In the genomic region with DNA sequence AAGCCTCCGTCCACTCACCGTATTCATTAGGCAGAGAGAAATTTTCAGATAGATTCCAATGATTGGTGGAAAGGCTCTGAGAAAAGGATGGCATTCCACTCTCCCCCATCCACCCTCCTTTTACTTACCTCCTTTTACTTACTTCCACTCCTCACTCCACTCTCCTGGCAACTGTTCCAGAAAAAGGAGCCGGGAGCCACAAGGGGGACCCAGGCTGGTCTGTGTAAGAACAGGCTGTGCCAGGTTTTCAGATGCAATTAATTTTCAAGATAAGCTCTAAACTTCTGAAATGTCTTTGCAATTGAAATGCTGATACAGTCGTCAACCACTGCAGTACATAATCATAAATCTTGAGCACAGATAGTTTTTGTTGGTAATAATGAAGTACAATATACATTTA, we compare ENCODE assay signal across 18 cellular contexts.
DNase-seq lines count a peak whose midpoint lies in the region; ATAC-seq, FAIRE-seq and TF ChIP-seq lines count a peak whose summit lies in the region.
"Had no signal": no experiment of that assay in that cellular context is flagged by ENCODE, and none has a peak within 500 bp of the region (broad histone marks: within the 10 kb centered on the region; RNA-seq: fewer than 3 reads in every experiment).

No MANE protein-coding gene starts in this region.

- peak; percentile 70 to 74; a peak in 4 of 6 replicates for ATAC-seq in A549
- ATAC-seq in GM19467 (IDR thresholded peaks at IDR 0.05; ENCODE audit: unreplicated experiment): no peak
- no peak for ATAC-seq in HG02642 (IDR thresholded peaks at IDR 0.05; ENCODE audit: poor library complexity, unreplicated experiment)
- ATAC-seq in GM19452 (IDR thresholded peaks at IDR 0.05; ENCODE audit: unreplicated experiment): no peak
- ATAC-seq: activated CD8-positive, alpha-beta T cell treated with anti-CD3 and anti-CD28 coated beads, Interleukin-2, amount 10 ng/mL, durations not matched to agents 7 days and 5 days; gastrocnemius medialis had no signal

- no peak for TF ChIP-seq POLR2A in A549 (IDR thresholded peaks at IDR 0.05; ENCODE audit: low read length)

- H3K4me1 ChIP-seq in A549: no peaks in the 10 kb centered on the region

- no peak overlapping the region for H3K4me2 ChIP-seq in A549

- no peak for TF ChIP-seq CTCF in A549 (IDR thresholded peaks at IDR 0.05)

- H3K4me3 ChIP-seq in A549: no peak overlapping the region
- H3K4me3 ChIP-seq: gastrocnemius medialis, tibial nerve had no signal

- TF ChIP-seq EP300 in A549 (IDR thresholded peaks at IDR 0.05): no peak

- DNase-seq in A549 (ENCODE audit: low read depth in 1 of 2, low spot score in 1 of 2) (peak in 1 of 2 experiments; percentile 17), ELF-1 (ENCODE audit: low read depth, low spot score) (peak; percentile 7), SK-N-DZ (ENCODE audit: low spot score) (peak; percentile 32), iPS-NIHi11 (ENCODE audit: low spot score) (peak; percentile 16), NCI-H2227 (lab: John Stamatoyannopoulos, UW; ENCODE audit: unreplicated experiment) (no peak)
- DNase-seq: activated CD8-positive, alpha-beta T cell treated with anti-CD3 and anti-CD28 coated beads, Interleukin-2, amount 10 ng/mL, durations not matched to agents 7 days and 5 days; activated effector memory CD4-positive, alpha-beta T cell treated with anti-CD3 and anti-CD28 coated beads, Interleukin-2, amount 50 U/mL, for 16 hours; effector CD4-positive, alpha-beta T cell; gastrocnemius medialis; KBM-7; kidney; naive B cell; NCI-H1436 treated with DMSO at 0.1 percent for 48 hours; stimulated activated CD4-positive, alpha-beta T cell treated with anti-CD3 and anti-CD28 coated beads, Interleukin-2, amount 100 ng/mL, for 24 hours had no signal

- WGBS in A549 (ENCODE audit: missing lambda C conversion rate): 53% methylated on average over 4 of the region's 4 CpGs

- CTCF ChIA-PET in A549 (lab: Yijun Ruan, JAX): no interaction called here

- H3K9me3 ChIP-seq in A549: no peaks in the 10 kb centered on the region
- H3K9me3 ChIP-seq: gastrocnemius medialis had no signal

- no peak for TF ChIP-seq RAD21 in A549 (conservative IDR thresholded peaks at IDR 0.05 in 1 of 2, IDR thresholded peaks at IDR 0.05 in 1 of 2)

- no peak for FAIRE-seq in A549 (lab: Jason Lieb, UNC)
- FAIRE-seq: kidney had no signal

- POLR2A ChIA-PET in A549 (lab: Yijun Ruan, JAX): no interaction called here

- H3K27ac ChIP-seq in A549: no peak overlapping the region
- H3K27ac ChIP-seq: gastrocnemius medialis, tibial nerve had no signal

TF ChIP-seq in A549, 52 proteins besides CTCF, POLR2A, EP300 and RAD21:
- no peak for TF ChIP-seq HOXA7 (CRISPR knock-in tag; IDR thresholded peaks at IDR 0.05)
- no peak for TF ChIP-seq GATA3 (IDR thresholded peaks at IDR 0.05; ENCODE audit: borderline replicate concordance)
- no peak for TF ChIP-seq CBX8 (IDR thresholded peaks at IDR 0.05)
- no peak for TF ChIP-seq SREBF2 (IDR thresholded peaks at IDR 0.05)
- TF ChIP-seq ZSCAN20 (CRISPR knock-in tag; IDR thresholded peaks at IDR 0.05): no peak
- no peak for TF ChIP-seq KDM5A (IDR thresholded peaks at IDR 0.05)
- TF ChIP-seq EHMT2 (IDR thresholded peaks at IDR 0.05; ENCODE audit: low read depth): no peak
- no peak for TF ChIP-seq NPAS2 (CRISPR knock-in tag; IDR thresholded peaks at IDR 0.05; ENCODE audit: borderline replicate concordance)

Comparison
In these comparisons a context has a peak if more than half of its experiments do, and no peak if none do; other contexts are left out.
1. ATAC-seq: peak in A549 (2 of 2); none in GM19467 (single experiment), HG02642 (single experiment) and GM19452 (single experiment).